Comparison of ENCODE assay signal across 25 cellular contexts in genomic region chr10:93250010-93250409, GRCh38.
"Had no signal": no experiment of that assay in that cellular context is flagged by ENCODE, and none has a peak within 500 bp of the region (broad histone marks: within the 10 kb centered on the region; RNA-seq: fewer than 3 reads in every experiment).

No MANE protein-coding gene starts in this region.

- H3K4me3 ChIP-seq: coronary artery, dorsolateral prefrontal cortex, esophagus muscularis mucosa, gastrocnemius medialis, heart right ventricle had no signal

- DNase-seq: activated CD4-positive, alpha-beta memory T cell treated with anti-CD3 and anti-CD28 coated beads for 36 hours; activated CD4-positive, alpha-beta T cell treated with anti-CD3 and anti-CD28 coated beads for 36 hours; activated CD4-positive, alpha-beta T cell treated with anti-CD3 and anti-CD28 coated beads, Interleukin-2, amount 10 ng/mL, durations not matched to agents 24 days and 14 days; activated CD4-positive, CD25-positive, alpha-beta regulatory T cell; activated CD4-positive, CD25-positive, alpha-beta regulatory T cell treated with anti-CD3 and anti-CD28 coated beads, Interleukin-2, amount 50 U/mL, for 72 hours; activated CD8-positive, alpha-beta memory T cell treated with anti-CD3 and anti-CD28 coated beads, Interleukin-2, amount 50 U/mL, for 48 hours; activated effector memory CD4-positive, alpha-beta T cell treated with Interleukin-2 at 50 U/mL for 16 hours; activated gamma-delta T cell treated with Interleukin-2 at 50 U/mL for 16 hours; activated naive CD4-positive, alpha-beta T cell treated with anti-CD3 and anti-CD28 coated beads, Interleukin-2, amount 50 U/mL, for 16 hours; activated naive CD4-positive, alpha-beta T cell treated with Interleukin-2 at 50 U/mL for 16 hours; activated T-cell treated with anti-CD3 and anti-CD28 coated beads for 4 hours; activated T-cell treated with anti-CD3 and anti-CD28 coated beads, Interleukin-2, amount 50 U/mL, for 24 hours; activated T-cell treated with anti-CD3 and anti-CD28 coated beads, Interleukin-2, amount 50 U/mL, for 72 hours; amniotic stem cell; anterior cingulate cortex; brain microvascular endothelial cell; dorsolateral prefrontal cortex; effector memory CD4-positive, alpha-beta T cell; erythroblast; foreskin keratinocyte; gastrocnemius medialis; heart right ventricle; T-helper 2 cell had no signal

- H3K36me3 ChIP-seq: brain microvascular endothelial cell, esophagus muscularis mucosa, gastrocnemius medialis, heart right ventricle had no signal

- H3K27me3 ChIP-seq: brain microvascular endothelial cell, gastrocnemius medialis had no signal

- H3K9me3 ChIP-seq: esophagus muscularis mucosa, gastrocnemius medialis, heart right ventricle had no signal

- H3K27ac ChIP-seq: brain microvascular endothelial cell, coronary artery, dorsolateral prefrontal cortex, esophagus muscularis mucosa, foreskin keratinocyte, gastrocnemius medialis, heart right ventricle had no signal

- H3K4me1 ChIP-seq: esophagus muscularis mucosa, foreskin keratinocyte had no signal

- ATAC-seq: activated CD4-positive, alpha-beta T cell treated with anti-CD3 and anti-CD28 coated beads for 36 hours; activated T-cell treated with anti-CD3 and anti-CD28 coated beads, Interleukin-2, amount 50 U/mL, for 72 hours; foreskin keratinocyte; gastrocnemius medialis; heart right ventricle had no signal
